Comparison of ENCODE assay signal across 8 cellular contexts in the genomic region with DNA sequence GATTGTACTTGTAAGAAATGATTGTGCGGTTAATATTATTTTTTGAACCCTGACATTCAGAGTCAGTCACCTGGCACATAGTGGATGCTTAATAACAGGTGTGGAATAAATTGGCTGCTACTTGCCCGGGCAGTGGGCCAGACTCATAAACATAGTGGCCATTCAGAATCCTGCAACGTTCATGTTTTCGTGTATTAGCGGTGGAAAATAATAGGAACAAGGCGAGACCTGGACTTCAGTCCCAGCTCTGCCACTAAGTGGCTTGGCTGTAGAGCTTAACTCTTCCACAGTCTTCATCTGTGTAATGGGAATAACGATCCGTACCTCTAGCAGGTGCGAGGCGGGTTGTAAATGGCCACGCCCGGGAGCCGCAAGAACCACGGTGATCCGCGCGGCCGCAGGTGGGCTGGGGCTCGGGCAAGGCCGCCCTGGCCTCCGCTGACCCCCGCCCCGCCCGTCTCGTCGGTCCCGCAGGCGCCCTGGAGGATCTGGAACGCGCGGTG. TPM values are rescaled to one million over a fixed set of nuclear protein-coding genes. Genes with fewer than 3 reads are reported as not detected.
DNase-seq lines count a peak whose midpoint lies in the region; ATAC-seq and TF ChIP-seq lines count a peak whose summit lies in the region.

No MANE protein-coding gene starts in this region.

- no peak overlapping the region for H4K8ac ChIP-seq in mesendoderm (ENCODE audit: low read depth, low read length)

- H3K27ac Mint-ChIP-seq in activated CD4-positive, alpha-beta T cell treated with anti-CD3 and anti-CD28 coated beads for 36 hours: peak overlapping the region; percentile 64
- peak overlapping the region; percentile 85 for H3K27ac Mint-ChIP-seq in central memory CD8-positive, alpha-beta T cell (ENCODE audit: low read depth)

- peak overlapping the region; percentile 82 for H3K4me3 Mint-ChIP-seq in activated CD4-positive, alpha-beta T cell treated with anti-CD3 and anti-CD28 coated beads for 36 hours
- peak overlapping the region; percentile 89 for H3K4me3 Mint-ChIP-seq in central memory CD8-positive, alpha-beta T cell

- H3K4me3 ChIP-seq in mesendoderm (ENCODE audit: low read length) (peak overlapping the region; percentile 70), aorta (ENCODE audit: low read length in 2 of 2) (peak overlapping the region; percentile 46 to 69)

- peak overlapping the region; percentile 65 for H3K4me2 ChIP-seq in mesendoderm (ENCODE audit: low read length)

- peak overlapping the region; percentile 84 for H3K56ac ChIP-seq in mesendoderm (ENCODE audit: low read length)

- DNase-seq in activated CD4-positive, alpha-beta T cell treated with anti-CD3 and anti-CD28 coated beads for 36 hours: no peak
- DNase-seq in activated CD4-positive, alpha-beta T cell treated with anti-CD3 and anti-CD28 coated beads for 4 hours: no peak
- DNase-seq in NCI-H2227 treated with DMSO at 0.1 percent for 48 hours (lab: John Stamatoyannopoulos, UW) (peak; percentile 16), mesendoderm (no peak), aorta (peak in 1 of 2 donors; percentile 47), erythroblast (lab: John Stamatoyannopoulos, UW) (no peak)
- no peak for DNase-seq in central memory CD8-positive, alpha-beta T cell (ENCODE audit: low spot score in 2 of 2)

- no peaks in the 10 kb centered on the region for H3K27me3 Mint-ChIP-seq in activated CD4-positive, alpha-beta T cell treated with anti-CD3 and anti-CD28 coated beads for 36 hours
- H3K27me3 Mint-ChIP-seq in central memory CD8-positive, alpha-beta T cell: no peaks in the 10 kb centered on the region

- H3K27ac ChIP-seq in mesendoderm (ENCODE audit: low read depth, low read length): no peak overlapping the region
- peak overlapping the region in 1 of 2 donors; percentile 72 for H3K27ac ChIP-seq in aorta (ENCODE audit: low read depth in 1 of 2, low read length in 2 of 2)

- no peaks in the 10 kb centered on the region for H3K27me3 ChIP-seq in mesendoderm (ENCODE audit: insufficient read depth, low read length, poor library complexity)
- H3K27me3 ChIP-seq in aorta (ENCODE audit: control insufficient read depth in 1 of 2, insufficient read depth in 2 of 2, low read length in 1 of 2): no peaks in the 10 kb centered on the region

- H3K4ac ChIP-seq in mesendoderm (ENCODE audit: low read depth, low read length): no peak overlapping the region

- H3K79me1 ChIP-seq in mesendoderm (ENCODE audit: low read length): no peaks in the 10 kb centered on the region

- H3K18ac ChIP-seq in mesendoderm (ENCODE audit: low read length): peak overlapping the region; percentile 33

- no peaks in the 10 kb centered on the region for H3K79me2 ChIP-seq in mesendoderm (ENCODE audit: control insufficient read depth, insufficient read depth, low read length)

- H2BK15ac ChIP-seq in mesendoderm (replicated peaks; ENCODE audit: low read depth): no peak overlapping the region

- H3K4me1 ChIP-seq in mesendoderm (ENCODE audit: control insufficient read depth, low read depth, low read length) (no peaks in the 10 kb centered on the region), aorta (ENCODE audit: control insufficient read depth in 1 of 2, insufficient read depth in 2 of 2, low read length in 2 of 2) (no peaks in the 10 kb centered on the region)

- CTCF ChIA-PET in activated CD4-positive, alpha-beta T cell treated with anti-CD3 and anti-CD28 coated beads for 36 hours (lab: Charles Lee): interaction anchor here (0.6 to 1.0 kb wide), 4 partner anchors 22 to 414 kb away, joined by 3 to 5 read pairs (median 4); no protein-coding TSS in a partner anchor

- TF ChIP-seq POLR2A in erythroblast (IDR thresholded peaks at IDR 0.05; ENCODE audit: low read length): no peak

- no peak overlapping the region for H2BK120ac ChIP-seq in mesendoderm (ENCODE audit: low read depth, low read length)

- H3K4me1 Mint-ChIP-seq in activated CD4-positive, alpha-beta T cell treated with anti-CD3 and anti-CD28 coated beads for 36 hours: peaks cover 27% of the 10 kb centered on the region
- peaks cover 33% of the 10 kb centered on the region for H3K4me1 Mint-ChIP-seq in central memory CD8-positive, alpha-beta T cell

- no peaks in the 10 kb centered on the region for H3K9me3 Mint-ChIP-seq in activated CD4-positive, alpha-beta T cell treated with anti-CD3 and anti-CD28 coated beads for 36 hours (ENCODE audit: low read depth)
- no peaks in the 10 kb centered on the region for H3K9me3 Mint-ChIP-seq in central memory CD8-positive, alpha-beta T cell

- POLR2A ChIA-PET in activated CD4-positive, alpha-beta T cell treated with anti-CD3 and anti-CD28 coated beads for 36 hours (lab: Charles Lee): interaction anchor here (0.5 to 0.6 kb wide), 2 partner anchors 42 to 90 kb away, joined by 4 read pairs; no protein-coding TSS in a partner anchor

- H2BK5ac ChIP-seq in mesendoderm (ENCODE audit: low read length): no peak overlapping the region

- no CpG with 5 or more reads among the region's 31 CpGs for WGBS in mesendoderm (ENCODE audit: extremely low coverage, insufficient coverage, low lambda C conversion rate)
- WGBS in aorta, 2 donors: 4% methylated on average over 24 to 31 of the region's 31 CpGs

- no peak overlapping the region for H4K5ac ChIP-seq in mesendoderm (ENCODE audit: low read length)

- H3K23ac ChIP-seq in mesendoderm (ENCODE audit: low read length): peak overlapping the region; percentile 50

- H3K36me3 Mint-ChIP-seq in activated CD4-positive, alpha-beta T cell treated with anti-CD3 and anti-CD28 coated beads for 36 hours (ENCODE audit: low read depth): peaks cover 3% of the 10 kb centered on the region
- H3K36me3 Mint-ChIP-seq in central memory CD8-positive, alpha-beta T cell (ENCODE audit: insufficient read depth): peaks cover 7% of the 10 kb centered on the region

- no peak overlapping the region for H2AK5ac ChIP-seq in mesendoderm (ENCODE audit: low read length)

- H3K9ac ChIP-seq in mesendoderm (ENCODE audit: low read length): peak overlapping the region; percentile 71

- no peaks in the 10 kb centered on the region for H3K9me3 ChIP-seq in aorta (ENCODE audit: control insufficient read depth, low read length)

- ATAC-seq in activated CD4-positive, alpha-beta T cell treated with anti-CD3 and anti-CD28 coated beads for 36 hours: no peak
- ATAC-seq in central memory CD8-positive, alpha-beta T cell (replicated peaks; ENCODE audit: extremely low read depth, poor library complexity, severe bottlenecking): no peak
- no peak for ATAC-seq in aorta (ENCODE audit: low FRiP score)
- no peak for ATAC-seq in HG03097 (IDR thresholded peaks at IDR 0.05; ENCODE audit: low FRiP score, unreplicated experiment)

- intact Hi-C loops in activated CD4-positive, alpha-beta T cell treated with anti-CD3 and anti-CD28 coated beads for 36 hours (cut with DNase I, micrococcal nuclease): loop anchor here (2.0 to 5.0 kb wide), 2 partner anchors 37 to 43 kb away; partner anchors contain the start of genes ARCN1 (in 1 of the 2) and IFT46 (in 1 of the 2)
- intact Hi-C loops in aorta (cut with DNase I): no loop called here

- H3K36me3 ChIP-seq in mesendoderm (ENCODE audit: control insufficient read depth, insufficient read depth, low read length) (no peaks in the 10 kb centered on the region), aorta (ENCODE audit: control insufficient read depth in 1 of 2, insufficient read depth in 2 of 2, low read length in 1 of 2) (no peaks in the 10 kb centered on the region)

RNA-seq across cellular contexts. Expression of gene TMEM25, which starts 0.8 kb away (rescaled TPM):
- total RNA-seq in activated CD4-positive, alpha-beta T cell treated with anti-CD3 and anti-CD28 coated beads for 36 hours: 10 to 100 TPM; 12.2 to 17.4 TPM
- 8.0 TPM for polyA plus RNA-seq in mesendoderm (2013, experiment 1 of 2)
- polyA plus RNA-seq in mesendoderm (2013, experiment 2 of 2): 7.6 TPM
- total RNA-seq in aorta: 10 to 100 TPM; 20.7 to 29.8 TPM
- 10 to 100 TPM; 30.2 to 32.2 TPM for polyA plus RNA-seq in aorta

RNA-seq across cellular contexts. Expression of gene TTC36, which starts 3.0 kb away (rescaled TPM):
- total RNA-seq in activated CD4-positive, alpha-beta T cell treated with anti-CD3 and anti-CD28 coated beads for 36 hours: under 1 TPM; 0.21 to 0.59 TPM
- polyA plus RNA-seq in mesendoderm (2013, experiment 1 of 2): 0.10 TPM
- polyA plus RNA-seq in mesendoderm (2013, experiment 2 of 2): 0.17 TPM
- under 1 TPM in 1 of 2 donors, not detected in 1; 0.42 TPM for total RNA-seq in aorta
- polyA plus RNA-seq in aorta: under 1 TPM in 1 of 2 donors, not detected in 1; 0.95 TPM

RNA-seq across cellular contexts. Expression of gene IFT46, which starts 35.5 kb away (rescaled TPM):
- 10 to 100 TPM; 18.7 to 25.4 TPM for total RNA-seq in activated CD4-positive, alpha-beta T cell treated with anti-CD3 and anti-CD28 coated beads for 36 hours
- polyA plus RNA-seq in mesendoderm (2013, experiment 1 of 2): 16.5 TPM
- polyA plus RNA-seq in mesendoderm (2013, experiment 2 of 2): 15.3 TPM
- total RNA-seq in aorta: 10 to 100 TPM; 15.0 to 22.5 TPM
- 10 to 100 TPM; 24.2 to 31.8 TPM for polyA plus RNA-seq in aorta

RNA-seq across cellular contexts. Expression of gene ARCN1, which starts 42.0 kb away (rescaled TPM):
- total RNA-seq in activated CD4-positive, alpha-beta T cell treated with anti-CD3 and anti-CD28 coated beads for 36 hours: 100 to 1,000 TPM; 148 to 154 TPM
- 171 TPM for polyA plus RNA-seq in mesendoderm (2013, experiment 1 of 2)
- polyA plus RNA-seq in mesendoderm (2013, experiment 2 of 2): 167 TPM
- total RNA-seq in aorta: 100 to 1,000 TPM; 128 to 170 TPM
- 10 to 100 TPM; 67.6 to 69.0 TPM for polyA plus RNA-seq in aorta

Comparison
In these comparisons a context has a peak if more than half of its experiments do, and no peak if none do; other contexts are left out.
1. intact Hi-C loops: an anchor here in activated CD4-positive, alpha-beta T cell treated with anti-CD3 and anti-CD28 coated beads for 36 hours (2.0 to 5.0 kb wide); none called in aorta.